ENCODE assay signal across 20 cellular contexts in genomic region chr11:11374358-11375148, GRCh38.
DNase-seq lines count a peak whose midpoint lies in the region; ATAC-seq and TF ChIP-seq lines count a peak whose summit lies in the region.
"Had no signal": no experiment of that assay in that cellular context is flagged by ENCODE, and none has a peak within 500 bp of the region (broad histone marks: within the 10 kb centered on the region; RNA-seq: fewer than 3 reads in every experiment).

No MANE protein-coding gene starts in this region.

- H3K4me3 ChIP-seq in epithelial cell of esophagus (ENCODE audit: low read length), result no peak overlapping the region
- H3K4me3 ChIP-seq: GM23248 had no signal

- peak; percentile 23 for DNase-seq in epithelial cell of esophagus (ENCODE audit: low read depth)
- no peak for DNase-seq in GM10266 (ENCODE audit: extremely low spot score)
- no peak for DNase-seq in stimulated activated CD4-positive, alpha-beta T cell treated with anti-CD3 and anti-CD28 coated beads, Interleukin-2, amount 100 ng/mL, for 48 hours
- DNase-seq: activated CD4-positive, alpha-beta T cell treated with anti-CD3 and anti-CD28 coated beads, Interleukin-2, amount 10 ng/mL, durations not matched to agents 7 days and 5 days; activated naive CD8-positive, alpha-beta T cell treated with anti-CD3 and anti-CD28 coated beads, Interleukin-2, amount 10 ng/mL, durations not matched to agents 7 days and 5 days; foreskin melanocyte; GM23248; hippocampal formation; Karpas-422; MV-4-11; NCI-H1694 treated with DMSO at 0.1 percent for 48 hours; NCI-H774; substantia nigra had no signal

- peak; percentile 85 for ATAC-seq in GM18907 (IDR thresholded peaks at IDR 0.05; ENCODE audit: unreplicated experiment)
- peak; percentile 61 for ATAC-seq in GM21390 (IDR thresholded peaks at IDR 0.05; ENCODE audit: unreplicated experiment)
- ATAC-seq in HG03139 (IDR thresholded peaks at IDR 0.05; ENCODE audit: unreplicated experiment), result peak; percentile 61
- ATAC-seq in HG03095 (IDR thresholded peaks at IDR 0.05; ENCODE audit: unreplicated experiment), result no peak
- no peak for ATAC-seq in HG02884 (IDR thresholded peaks at IDR 0.05; ENCODE audit: unreplicated experiment)
- ATAC-seq: activated T-helper 17 cell treated with anti-CD3 and anti-CD28 coated beads, Interleukin-2, amount 50 U/mL, for 72 hours; esophagus mucosa had no signal

- TF ChIP-seq CTCF in epithelial cell of esophagus (IDR thresholded peaks at IDR 0.05; ENCODE audit: insufficient read depth, low read depth, low read length, missing control alignments) (no peak), GM10266 (IDR thresholded peaks at IDR 0.05; ENCODE audit: control insufficient read depth, insufficient read depth, low read depth, missing control alignments) (no peak)

Comparison
In these comparisons a context has a peak if more than half of its experiments do, and no peak if none do; other contexts are left out.
1. ATAC-seq: peak in GM18907 (single experiment), GM21390 (single experiment) and HG03139 (single experiment); none in HG03095 (single experiment) and HG02884 (single experiment).